ENCODE assay signal across 9 cellular contexts in the genomic region with DNA sequence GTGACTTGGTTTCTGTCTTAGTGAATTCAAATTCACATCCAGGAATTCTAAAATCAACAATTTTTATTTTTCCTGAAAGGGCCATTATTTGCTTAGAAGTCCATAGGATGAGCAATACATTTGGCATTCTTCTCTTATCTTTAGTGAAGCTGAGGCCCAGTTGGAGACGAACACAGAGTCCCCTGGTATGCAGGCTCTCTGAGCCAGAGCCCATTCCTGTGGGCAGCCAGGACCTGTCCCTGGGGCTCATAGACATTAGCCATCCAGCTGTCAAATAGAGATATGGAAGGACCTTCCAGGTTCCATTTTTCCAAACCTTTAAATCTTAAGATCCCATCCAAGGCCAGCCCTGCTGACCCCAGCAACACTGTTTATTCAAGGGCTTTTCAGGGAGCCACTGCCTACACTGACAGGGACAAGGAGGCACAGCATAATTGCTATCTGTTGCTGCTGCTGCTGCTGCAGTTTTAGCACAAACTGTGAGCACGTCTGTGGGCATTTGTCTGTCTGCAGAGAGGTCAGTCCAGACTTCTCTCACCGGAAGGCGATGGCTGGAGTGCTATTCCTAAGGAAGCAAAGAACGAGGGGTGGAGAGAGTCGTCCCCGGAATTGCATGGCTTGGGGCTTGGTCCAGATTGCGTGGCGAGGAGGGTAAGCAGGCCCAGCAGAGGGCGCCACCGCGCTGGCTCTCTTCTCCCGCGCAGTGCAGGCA.
DNase-seq lines count a peak whose midpoint lies in the region; ATAC-seq, FAIRE-seq and TF ChIP-seq lines count a peak whose summit lies in the region.
"Had no signal": no experiment of that assay in that cellular context is flagged by ENCODE, and none has a peak within 500 bp of the region (broad histone marks: within the 10 kb centered on the region; RNA-seq: fewer than 3 reads in every experiment).

No MANE protein-coding gene starts in this region.

- TF ChIP-seq POLR2A in GM12891 (IDR thresholded peaks at IDR 0.05; ENCODE audit: low read depth, low read length): no peak

- H3K9ac ChIP-seq in OCI-LY1 (ENCODE audit: low read length) (no peak overlapping the region), keratinocyte (ENCODE audit: control insufficient read depth, extremely low read depth, insufficient read depth, low read length) (no peak overlapping the region)

- H3K4me3 ChIP-seq in AG04450 (ENCODE audit: low read depth, low read length): no peak overlapping the region
- H3K4me3 ChIP-seq in OCI-LY1 (ENCODE audit: low read depth, low read length, poor library complexity, severe bottlenecking): no peak overlapping the region
- no peak overlapping the region for H3K4me3 ChIP-seq in keratinocyte (ENCODE audit: control insufficient read depth in 2 of 3, extremely low read depth in 1 of 3, insufficient read depth in 2 of 3, low read depth in 1 of 3, low read length in 3 of 3)

- FAIRE-seq in GM12891 (lab: Jason Lieb, UNC) (peak; percentile 88), keratinocyte (lab: Jason Lieb, UNC) (peak; percentile 56)

- H3F3A ChIP-seq in OCI-LY1 (ENCODE audit: insufficient read depth, low read length): no peaks in the 10 kb centered on the region

- H3K36me3 Mint-ChIP-seq in brain: peaks cover 10% of the 10 kb centered on the region
- H3K36me3 Mint-ChIP-seq in effector memory CD8-positive, alpha-beta T cell (ENCODE audit: insufficient read depth): no peaks in the 10 kb centered on the region
- H3K36me3 Mint-ChIP-seq: IgD-negative memory B cell had no signal

- H3K36me3 ChIP-seq in OCI-LY1 (ENCODE audit: insufficient read depth, low read length) (no peaks in the 10 kb centered on the region), keratinocyte (ENCODE audit: control insufficient read depth in 2 of 2, extremely low read depth in 1 of 2, insufficient read depth in 2 of 2, low read length in 2 of 2) (no peaks in the 10 kb centered on the region)

- CTCF ChIA-PET in AG04450 (lab: Charles Lee): interaction anchor here (0.8 to 1.7 kb wide), 4 partner anchors 11 to 355 kb away, joined by 3 to 6 read pairs (median 3); no protein-coding TSS in a partner anchor

- H3K9me3 Mint-ChIP-seq in brain: peaks cover 12 to 17% (median 16%) of the 10 kb centered on the region in 5 experiments
- peaks cover 2 to 9% of the 10 kb centered on the region in 2 donors for H3K9me3 Mint-ChIP-seq in effector memory CD8-positive, alpha-beta T cell

- H3K79me2 ChIP-seq in OCI-LY1 (ENCODE audit: insufficient read depth, low read length) (no peaks in the 10 kb centered on the region), keratinocyte (ENCODE audit: control insufficient read depth, insufficient read depth, low read length) (no peaks in the 10 kb centered on the region)

- H3K27ac ChIP-seq in AG04450 (ENCODE audit: low read depth, low read length) (peak overlapping the region; percentile 63), OCI-LY1 (ENCODE audit: low read depth, low read length, poor library complexity, severe bottlenecking) (no peak overlapping the region), keratinocyte (ENCODE audit: control insufficient read depth, insufficient read depth, low read length) (no peak overlapping the region)

- no peaks in the 10 kb centered on the region for H3K9me1 ChIP-seq in keratinocyte (ENCODE audit: control insufficient read depth, extremely low read depth, insufficient read depth, low read length)

- H3K9me3 ChIP-seq in AG04450 (ENCODE audit: control insufficient read depth, insufficient read depth, low read length) (peaks cover 4% of the 10 kb centered on the region; the same call in 1 of the 2 replicates), OCI-LY1 (ENCODE audit: low read length) (no peaks in the 10 kb centered on the region), keratinocyte (ENCODE audit: control insufficient read depth, low read depth, low read length) (no peaks in the 10 kb centered on the region)

- H3K4me2 ChIP-seq in OCI-LY1 (ENCODE audit: low read length) (no peak overlapping the region), keratinocyte (ENCODE audit: control insufficient read depth, extremely low read depth, insufficient read depth, low read depth, low read length) (peak overlapping the region; percentile 54)

- peak; percentile 85 for TF ChIP-seq CTCF in AG04450 (IDR thresholded peaks at IDR 0.05; ENCODE audit: low read depth, low read length)
- TF ChIP-seq CTCF in OCI-LY1 (IDR thresholded peaks at IDR 0.05; ENCODE audit: low read length): peak; percentile 73
- peak; percentile 80 to 86 for TF ChIP-seq CTCF in brain (conservative IDR thresholded peaks at IDR 0.05)
- peak; percentile 72 to 97 (median 97) for TF ChIP-seq CTCF in keratinocyte (optimal IDR thresholded peaks at IDR 0.05 in 1 of 3, IDR thresholded peaks at IDR 0.05 in 1 of 3, conservative IDR thresholded peaks at IDR 0.05 in 1 of 3; ENCODE audit: extremely low read depth in 1 of 3, insufficient read depth in 2 of 3, low read length in 3 of 3)

- H3K9me2 ChIP-seq in OCI-LY1 (ENCODE audit: low read depth, low read length): no peaks in the 10 kb centered on the region

- H4K20me1 ChIP-seq in OCI-LY1 (ENCODE audit: insufficient read depth, low read length): no peaks in the 10 kb centered on the region
- H4K20me1 ChIP-seq in keratinocyte (ENCODE audit: control insufficient read depth, extremely low read depth, insufficient read depth, low read length): no peaks in the 10 kb centered on the region

- dilution Hi-C loops in keratinocyte (cut with MboI; ENCODE audit: extremely low pct_ligation_motif_present, low sequenced_read_pairs): no loop called here

- peaks cover 22% of the 10 kb centered on the region for H3K4me1 Mint-ChIP-seq in brain
- no peaks in the 10 kb centered on the region for H3K4me1 Mint-ChIP-seq in effector memory CD8-positive, alpha-beta T cell (ENCODE audit: low read depth in 2 of 2)
- H3K4me1 Mint-ChIP-seq: IgD-negative memory B cell had no signal

- no peaks in the 10 kb centered on the region for H3K4me1 ChIP-seq in OCI-LY1 (ENCODE audit: insufficient read depth, low read length, severe bottlenecking)
- H3K4me1 ChIP-seq in keratinocyte (ENCODE audit: control insufficient read depth, extremely low read depth, insufficient read depth, low read length): peaks cover 5% of the 10 kb centered on the region

- POLR2A ChIA-PET in AG04450 (lab: Yijun Ruan, JAX): interaction anchor here (2.0 kb wide), 1 partner anchor 144 kb away, joined by 5 read pairs; no protein-coding TSS in a partner anchor

- DNase-seq in AG04450 (ENCODE audit: low read depth, low spot score): peak; percentile 53
- peak; percentile 35 for DNase-seq in GM12891 (ENCODE audit: insufficient read length, low spot score)
- no peak for DNase-seq in keratinocyte (ENCODE audit: low read depth, low spot score)
- DNase-seq in stimulated activated CD4-positive, alpha-beta T cell treated with anti-CD3 and anti-CD28 coated beads, Interleukin-4, amount 100 ng/mL, for 1 hour: peak; percentile 14
- no peak for DNase-seq in effector memory CD8-positive, alpha-beta T cell

- peak overlapping the region in 3 of 5 experiments; percentile 5 to 57 (median 33) for H3K27ac Mint-ChIP-seq in brain
- no peak overlapping the region for H3K27ac Mint-ChIP-seq in effector memory CD8-positive, alpha-beta T cell
- H3K27ac Mint-ChIP-seq: IgD-negative memory B cell had no signal

- H3K27me3 ChIP-seq in AG04450 (ENCODE audit: control insufficient read depth, insufficient read depth, low read length): no peaks in the 10 kb centered on the region
- no peaks in the 10 kb centered on the region for H3K27me3 ChIP-seq in OCI-LY1 (ENCODE audit: insufficient read depth, low read length)
- no peaks in the 10 kb centered on the region for H3K27me3 ChIP-seq in keratinocyte (ENCODE audit: control insufficient read depth, extremely low read depth, insufficient read depth, low read length)

- H3K27me3 Mint-ChIP-seq in brain: peaks cover 6% of the 10 kb centered on the region
- H3K27me3 Mint-ChIP-seq in effector memory CD8-positive, alpha-beta T cell: peaks cover 0 to 5% of the 10 kb centered on the region in 2 donors
- H3K27me3 Mint-ChIP-seq: IgD-negative memory B cell had no signal

- H2AFZ ChIP-seq in OCI-LY1 (ENCODE audit: low read length): no peak overlapping the region
- H2AFZ ChIP-seq in keratinocyte (ENCODE audit: control insufficient read depth, low read length): peak overlapping the region; percentile 88

- H3K4me3 Mint-ChIP-seq in brain: peak overlapping the region; percentile 14 to 75 (median 65)
- H3K4me3 Mint-ChIP-seq in effector memory CD8-positive, alpha-beta T cell: no peak overlapping the region
- H3K4me3 Mint-ChIP-seq: IgD-negative memory B cell had no signal

- ATAC-seq in HG03432 (IDR thresholded peaks at IDR 0.05; ENCODE audit: unreplicated experiment): peak; percentile 97
- no peak for ATAC-seq in effector memory CD8-positive, alpha-beta T cell (replicated peaks)

TF ChIP-seq in GM12891, 5 proteins besides CTCF, POLR2A, EP300 and RAD21:
- TF ChIP-seq PAX5 (IDR thresholded peaks at IDR 0.05; ENCODE audit: insufficient read depth, low read length, severe bottlenecking): no peak
- no peak for TF ChIP-seq SPI1 (IDR thresholded peaks at IDR 0.05; ENCODE audit: low read depth, low read length)
- no peak for TF ChIP-seq TAF1 (IDR thresholded peaks at IDR 0.05; ENCODE audit: low read depth, low read length)

Comparison
In these comparisons a context has a peak if more than half of its experiments do, and no peak if none do; other contexts are left out.
1. DNase-seq: peak in AG04450 (single experiment), GM12891 (single experiment) and stimulated activated CD4-positive, alpha-beta T cell treated with anti-CD3 and anti-CD28 coated beads, Interleukin-4, amount 100 ng/mL, for 1 hour (single experiment); none in keratinocyte (single experiment) and effector memory CD8-positive, alpha-beta T cell (0 of 3).
2. H3K27ac Mint-ChIP-seq: peak in brain (3 of 5); none in effector memory CD8-positive, alpha-beta T cell (0 of 2).
3. H3K4me3 Mint-ChIP-seq: peak in brain (5 of 5); none in effector memory CD8-positive, alpha-beta T cell (0 of 2).
4. Peak in every context shown above with its lines, with median percentiles within 50 percentile points of each other: CTCF ChIP-seq.